ENCODE assay signal across 31 cellular contexts in genomic region chr20:45374966-45375365, GRCh38. TPM values are rescaled to one million over a fixed set of nuclear protein-coding genes. Genes with fewer than 3 reads are reported as not detected.
"Had no signal": no experiment of that assay in that cellular context is flagged by ENCODE, and none has a peak within 500 bp of the region (broad histone marks: within the 10 kb centered on the region; RNA-seq: fewer than 3 reads in every experiment).

No MANE protein-coding gene starts in this region.

- H3K27me3 ChIP-seq: adrenal gland, cardiac muscle cell, heart left ventricle, thyroid gland, upper lobe of left lung had no signal

- H3K36me3 Mint-ChIP-seq: activated naive CD4-positive, alpha-beta T cell treated with anti-CD3 and anti-CD28 coated beads, Interleukin-2, amount 50 U/mL, for 72 hours; mesothelial cell of epicardium; neural progenitor cell had no signal

- H3K9me3 ChIP-seq: adrenal gland, heart left ventricle, thyroid gland, upper lobe of left lung had no signal

- H3K9me3 Mint-ChIP-seq: activated naive CD4-positive, alpha-beta T cell treated with anti-CD3 and anti-CD28 coated beads, Interleukin-2, amount 50 U/mL, for 72 hours; activated T-cell treated with anti-CD3 and anti-CD28 coated beads, Interleukin-2, amount 50 U/mL, for 4 hours; brain; mesothelial cell of epicardium; naive thymus-derived CD4-positive, alpha-beta T cell; neural progenitor cell; T-cell; T-helper 2 cell treated with Interferon-gamma antibody and Interleukin-4, amounts not matched to agents 5 μg/mL and 100 μg/mL, for 36 hours had no signal

- H3K4me3 ChIP-seq: adrenal gland, cardiac muscle cell, coronary artery, heart left ventricle, neural progenitor cell, thyroid gland, upper lobe of left lung had no signal

- H3K27ac Mint-ChIP-seq: mesothelial cell of epicardium; neural progenitor cell; T-helper 2 cell treated with Interferon-gamma antibody and Interleukin-4, amounts not matched to agents 5 μg/mL and 100 μg/mL, for 36 hours had no signal

- H3K27me3 Mint-ChIP-seq: brain; naive thymus-derived CD4-positive, alpha-beta T cell; T-cell had no signal

- ATAC-seq: activated naive CD4-positive, alpha-beta T cell treated with anti-CD3 and anti-CD28 coated beads, Interleukin-2, amount 50 U/mL, for 72 hours; activated T-cell treated with anti-CD3 and anti-CD28 coated beads, Interleukin-2, amount 50 U/mL, for 4 hours; heart left ventricle; naive thymus-derived CD4-positive, alpha-beta T cell; right cardiac atrium; stimulated activated naive CD8-positive, alpha-beta T cell treated with anti-CD3 and anti-CD28 coated beads, Interleukin-15, Interleukin-2, amounts not matched to agents 100 U/mL and 50 U/mL, for 24 hours; T-cell had no signal

- DNase-seq: activated CD4-positive, alpha-beta T cell treated with anti-CD3 and anti-CD28 coated beads for 4 hours; activated CD4-positive, alpha-beta T cell treated with anti-CD3 and anti-CD28 coated beads, Interleukin-2, amount 50 U/mL, for 48 hours; activated CD4-positive, CD25-positive, alpha-beta regulatory T cell; activated CD8-positive, alpha-beta memory T cell treated with anti-CD3 and anti-CD28 coated beads, Interleukin-2, amount 50 U/mL, for 48 hours; activated naive CD4-positive, alpha-beta T cell; activated T-cell treated with anti-CD3 and anti-CD28 coated beads, Interleukin-2, amount 50 U/mL, for 4 hours; adrenal gland; aorta; foreskin fibroblast; heart left ventricle; hypothalamus; naive thymus-derived CD4-positive, alpha-beta T cell; occipital lobe; right cardiac atrium; stimulated activated CD4-positive, alpha-beta T cell treated with anti-CD3 and anti-CD28 coated beads, Interleukin-4, amount 100 ng/mL, for 1 hour; stimulated activated naive CD8-positive, alpha-beta T cell treated with anti-CD3 and anti-CD28 coated beads, Interleukin-15, Interleukin-2, amounts not matched to agents 100 U/mL and 50 U/mL, for 24 hours; T-cell; thyroid gland had no signal

- H3K36me3 ChIP-seq: adrenal gland, cardiac muscle cell, neural progenitor cell, thyroid gland, upper lobe of left lung had no signal

- H3K27ac ChIP-seq: adrenal gland, cardiac muscle cell, neural progenitor cell, thyroid gland, upper lobe of left lung had no signal

RNA-seq across cellular contexts. Expression of gene TP53TG5, which starts 3.2 kb away (rescaled TPM):
- total RNA-seq: activated T-cell treated with anti-CD3 and anti-CD28 coated beads, Interleukin-2, amount 50 U/mL, for 4 hours; cerebellum; endothelial cell of umbilical vein; kidney epithelial cell; lower leg skin; mesothelial cell of epicardium; occipital lobe; skeletal muscle tissue; thyroid gland; upper lobe of left lung had no signal
- polyA plus RNA-seq: aorta, endothelial cell of umbilical vein had no signal
